ENCODE assay signal across 10 cellular contexts in genomic region chr20:31699801-31700728, GRCh38. TPM values are rescaled to one million over a fixed set of nuclear protein-coding genes. Genes with fewer than 3 reads are reported as not detected.
A peak's percentile ranks its signal among the peaks of the same experiment; 100 is the strongest.
DNase-seq lines count a peak whose midpoint lies in the region; ATAC-seq, FAIRE-seq and TF ChIP-seq lines count a peak whose summit lies in the region.
"Had no signal": no experiment of that assay in that cellular context is flagged by ENCODE, and none has a peak within 500 bp of the region (broad histone marks: within the 10 kb centered on the region; RNA-seq: fewer than 3 reads in every experiment).

No MANE protein-coding gene starts in this region.

- H3K14ac ChIP-seq in IMR-90 (replicated peaks; ENCODE audit: low read depth, low read length): peak overlapping the region; percentile 96

- CTCF ChIA-PET in IMR-90 (lab: Yijun Ruan, JAX): interaction anchor here (1.5 to 1.6 kb wide), 2 partner anchors 23 to 38 kb away, joined by 4 to 6 read pairs; no protein-coding TSS in a partner anchor
- CTCF ChIA-PET in activated CD8-positive, alpha-beta T cell treated with anti-CD3 and anti-CD28 coated beads, Interleukin-2, amount 10 ng/mL, durations not matched to agents 7 days and 5 days (lab: Charles Lee): interaction anchor here (0.6 to 4.5 kb wide), 14 partner anchors 9 to 138 kb away, joined by 3 to 54 read pairs (median 7); partner anchors contain the start of gene BCL2L1

- peak overlapping the region; percentile 96 for H2BK120ac ChIP-seq in IMR-90 (ENCODE audit: low read depth, low read length)

- peaks cover 27% of the 10 kb centered on the region for H3K9me1 ChIP-seq in IMR-90 (ENCODE audit: insufficient read depth, low read length)
- peaks cover 2% of the 10 kb centered on the region for H3K9me1 ChIP-seq in keratinocyte (ENCODE audit: control insufficient read depth, extremely low read depth, insufficient read depth, low read length)

- POLR2A ChIA-PET in IMR-90 (lab: Charles Lee; ENCODE audit: unreplicated experiment): interaction anchor here (0.5 to 0.9 kb wide), 2 partner anchors 12 to 23 kb away, joined by 3 to 22 read pairs; partner anchors contain the start of gene BCL2L1
- POLR2A ChIA-PET in activated CD8-positive, alpha-beta T cell treated with anti-CD3 and anti-CD28 coated beads, Interleukin-2, amount 10 ng/mL, durations not matched to agents 7 days and 5 days (lab: Charles Lee): interaction anchor here (0.7 to 4.9 kb wide), 8 partner anchors 8 to 39 kb away, joined by 3 to 44 read pairs (median 6); partner anchors contain the start of gene BCL2L1

- in situ Hi-C loops in IMR-90 (cut with MboI; ENCODE audit: low sequenced_read_pairs): no loop called here

- peak overlapping the region; percentile 92 for H2AK5ac ChIP-seq in IMR-90 (ENCODE audit: low read depth, low read length)

- no peaks in the 10 kb centered on the region for H3K9me3 ChIP-seq in IMR-90 (ENCODE audit: control insufficient read depth, insufficient read depth, low read length)
- H3K9me3 ChIP-seq in keratinocyte (ENCODE audit: control insufficient read depth, low read depth, low read length): no peaks in the 10 kb centered on the region

- H4K8ac ChIP-seq in IMR-90 (ENCODE audit: low read depth in 2 of 2, low read length in 2 of 2): peak overlapping the region; percentile 91 to 97

- peaks cover 59% of the 10 kb centered on the region for H3K36me3 Mint-ChIP-seq in activated CD8-positive, alpha-beta T cell treated with anti-CD3 and anti-CD28 coated beads, Interleukin-2, amount 10 ng/mL, durations not matched to agents 7 days and 5 days (ENCODE audit: low read depth)
- peaks cover 68% of the 10 kb centered on the region for H3K36me3 Mint-ChIP-seq in stimulated activated memory B cell treated with anti-CD40 and anti-IgM and Interleukin-4, amounts not matched to agents 10 μg/mL and 1 μg/mL and 100 μg/mL, for 72 hours

- peaks cover 34% of the 10 kb centered on the region for H3K4me1 ChIP-seq in IMR-90 (ENCODE audit: control insufficient read depth, insufficient read depth, low read length)
- peaks cover 49% of the 10 kb centered on the region for H3K4me1 ChIP-seq in keratinocyte (ENCODE audit: control insufficient read depth, extremely low read depth, insufficient read depth, low read length)

- H4K20me1 ChIP-seq in IMR-90 (ENCODE audit: insufficient read depth, low read length) (no peaks in the 10 kb centered on the region), keratinocyte (ENCODE audit: control insufficient read depth, extremely low read depth, insufficient read depth, low read length) (no peaks in the 10 kb centered on the region)

- H3K4me3 ChIP-seq in IMR-90 (ENCODE audit: insufficient read depth, low read depth, low read length): no peak overlapping the region
- H3K4me3 ChIP-seq in keratinocyte (ENCODE audit: control insufficient read depth in 2 of 3, extremely low read depth in 1 of 3, insufficient read depth in 2 of 3, low read depth in 1 of 3, low read length in 3 of 3): no peak overlapping the region
- H3K4me3 ChIP-seq: neural progenitor cell had no signal

- no peaks in the 10 kb centered on the region for H3K27me3 Mint-ChIP-seq in activated CD8-positive, alpha-beta T cell treated with anti-CD3 and anti-CD28 coated beads, Interleukin-2, amount 10 ng/mL, durations not matched to agents 7 days and 5 days (ENCODE audit: low read depth)
- no peaks in the 10 kb centered on the region for H3K27me3 Mint-ChIP-seq in stimulated activated memory B cell treated with anti-CD40 and anti-IgM and Interleukin-4, amounts not matched to agents 10 μg/mL and 1 μg/mL and 100 μg/mL, for 72 hours

- H4K91ac ChIP-seq in IMR-90 (ENCODE audit: insufficient read depth, low read depth, low read length): peak overlapping the region; percentile 99

- no peak overlapping the region; the same call in 1 of the 2 replicates for H3K9ac ChIP-seq in IMR-90 (ENCODE audit: low read depth, low read length)
- no peak overlapping the region for H3K9ac ChIP-seq in keratinocyte (ENCODE audit: control insufficient read depth, extremely low read depth, insufficient read depth, low read length)
- H3K9ac ChIP-seq: neural progenitor cell had no signal

- H3K27me3 ChIP-seq in IMR-90 (ENCODE audit: control insufficient read depth, insufficient read depth, low read length) (no peaks in the 10 kb centered on the region), keratinocyte (ENCODE audit: control insufficient read depth, extremely low read depth, insufficient read depth, low read length) (no peaks in the 10 kb centered on the region)
- H3K27me3 ChIP-seq: neural progenitor cell had no signal

- peaks cover 21 to 65% of the 10 kb centered on the region in 2 experiments for H3K79me1 ChIP-seq in IMR-90 (ENCODE audit: low read depth in 1 of 2, low read length in 2 of 2)

- no TSS peak for BruUV-seq in IMR-90 (replicated peaks; lab: Mats Ljungman, UMichigan)

- H3K18ac ChIP-seq in IMR-90 (ENCODE audit: low read depth, low read length): peak overlapping the region; percentile 98

- 100% methylated on average over 3 of the region's 7 CpGs; no CpG with 5 or more reads in 1 of the 2 experiments for WGBS in IMR-90 (ENCODE audit: extremely low coverage in 2 of 2, insufficient read length in 1 of 2), 2 experiments

- H3K23ac ChIP-seq in IMR-90 (ENCODE audit: low read depth, low read length): peak overlapping the region; percentile 96

- H3K9me3 Mint-ChIP-seq in activated CD8-positive, alpha-beta T cell treated with anti-CD3 and anti-CD28 coated beads, Interleukin-2, amount 10 ng/mL, durations not matched to agents 7 days and 5 days (ENCODE audit: insufficient read depth): no peaks in the 10 kb centered on the region
- H3K9me3 Mint-ChIP-seq in stimulated activated memory B cell treated with anti-CD40 and anti-IgM and Interleukin-4, amounts not matched to agents 10 μg/mL and 1 μg/mL and 100 μg/mL, for 72 hours: no peaks in the 10 kb centered on the region
- H3K9me3 Mint-ChIP-seq: neural progenitor cell had no signal

- peak overlapping the region; percentile 74 for H2AK9ac ChIP-seq in IMR-90 (replicated peaks; ENCODE audit: low read depth, low read length, poor library complexity)

- H2BK20ac ChIP-seq in IMR-90 (ENCODE audit: low read depth, low read length): peak overlapping the region; percentile 97

- H3K27ac ChIP-seq in IMR-90 (ENCODE audit: insufficient read depth, low read length) (peak overlapping the region; percentile 97), keratinocyte (ENCODE audit: control insufficient read depth, insufficient read depth, low read length) (peak overlapping the region; percentile 70)
- H3K27ac ChIP-seq: neural progenitor cell had no signal

- H3K56ac ChIP-seq in IMR-90 (ENCODE audit: extremely low read depth, insufficient read depth, low read length): peak overlapping the region; percentile 93

- H2BK5ac ChIP-seq in IMR-90 (ENCODE audit: low read depth, low read length, poor library complexity, severe bottlenecking): peak overlapping the region; percentile 98

- peak overlapping the region; percentile 96 for H4K5ac ChIP-seq in IMR-90 (ENCODE audit: low read depth, low read length)

- no peak for TF ChIP-seq POLR2A in IMR-90 (IDR thresholded peaks at IDR 0.05; ENCODE audit: low read depth, low read length)

- DNase-seq in IMR-90 (no peak), keratinocyte (ENCODE audit: low read depth, low spot score) (no peak), LoVo (ENCODE audit: low spot score) (no peak), RPMI8226 (no peak), SKM-1 treated with dmso at 0.1 percent for 144 hours (lab: John Stamatoyannopoulos, UW; ENCODE audit: unreplicated experiment) (no peak), HuH-7 (ENCODE audit: low spot score) (no peak)
- no peak for DNase-seq in activated CD8-positive, alpha-beta T cell treated with anti-CD3 and anti-CD28 coated beads, Interleukin-2, amount 10 ng/mL, durations not matched to agents 7 days and 5 days
- DNase-seq: NCI-H524 treated with DMSO at 0.1 percent for 48 hours had no signal

- H3K4me3 Mint-ChIP-seq in activated CD8-positive, alpha-beta T cell treated with anti-CD3 and anti-CD28 coated beads, Interleukin-2, amount 10 ng/mL, durations not matched to agents 7 days and 5 days: peak overlapping the region; percentile 27
- H3K4me3 Mint-ChIP-seq in stimulated activated memory B cell treated with anti-CD40 and anti-IgM and Interleukin-4, amounts not matched to agents 10 μg/mL and 1 μg/mL and 100 μg/mL, for 72 hours: no peak overlapping the region
- H3K4me3 Mint-ChIP-seq: neural progenitor cell had no signal

- no peak for FAIRE-seq in keratinocyte (lab: Jason Lieb, UNC)

- H2BK15ac ChIP-seq in IMR-90 (ENCODE audit: low read depth, low read length): peak overlapping the region; percentile 97

- dilution Hi-C loops in IMR-90 (cut with HindIII; ENCODE audit: low sequenced_read_pairs, unreplicated experiment) (no loop called here), keratinocyte (cut with MboI; ENCODE audit: extremely low pct_ligation_motif_present, low sequenced_read_pairs) (no loop called here)

- H3K4me2 ChIP-seq in IMR-90 (ENCODE audit: low read depth, low read length) (no peak overlapping the region), keratinocyte (ENCODE audit: control insufficient read depth, extremely low read depth, insufficient read depth, low read depth, low read length) (peak overlapping the region; percentile 58)
- H3K4me2 ChIP-seq: neural progenitor cell had no signal

- TF ChIP-seq CTCF in IMR-90 (conservative IDR thresholded peaks at IDR 0.05; ENCODE audit: low read depth, low read length) (no peak), keratinocyte (optimal IDR thresholded peaks at IDR 0.05 in 1 of 3, IDR thresholded peaks at IDR 0.05 in 1 of 3, conservative IDR thresholded peaks at IDR 0.05 in 1 of 3; ENCODE audit: extremely low read depth in 1 of 3, insufficient read depth in 2 of 3, low read length in 3 of 3) (no peak)

- peaks cover 87% of the 10 kb centered on the region for H3K79me2 ChIP-seq in keratinocyte (ENCODE audit: control insufficient read depth, insufficient read depth, low read length)

- ATAC-seq in IMR-90 (ENCODE audit: low read depth): no peak
- no peak for ATAC-seq in activated CD8-positive, alpha-beta T cell treated with anti-CD3 and anti-CD28 coated beads, Interleukin-2, amount 10 ng/mL, durations not matched to agents 7 days and 5 days
- ATAC-seq in stimulated activated memory B cell treated with anti-CD40 and anti-IgM and Interleukin-4, amounts not matched to agents 10 μg/mL and 1 μg/mL and 100 μg/mL, for 72 hours: no peak

- H3K4ac ChIP-seq in IMR-90 (ENCODE audit: low read depth, low read length): peak overlapping the region; percentile 97

- TF ChIP-seq RAD21 in IMR-90 (IDR thresholded peaks at IDR 0.05; ENCODE audit: low read length): no peak

- H3K27ac Mint-ChIP-seq in activated CD8-positive, alpha-beta T cell treated with anti-CD3 and anti-CD28 coated beads, Interleukin-2, amount 10 ng/mL, durations not matched to agents 7 days and 5 days: peak overlapping the region; percentile 84
- H3K27ac Mint-ChIP-seq in stimulated activated memory B cell treated with anti-CD40 and anti-IgM and Interleukin-4, amounts not matched to agents 10 μg/mL and 1 μg/mL and 100 μg/mL, for 72 hours: peak overlapping the region; percentile 75
- H3K27ac Mint-ChIP-seq: neural progenitor cell had no signal

- peaks cover 55% of the 10 kb centered on the region for H3K4me1 Mint-ChIP-seq in activated CD8-positive, alpha-beta T cell treated with anti-CD3 and anti-CD28 coated beads, Interleukin-2, amount 10 ng/mL, durations not matched to agents 7 days and 5 days (ENCODE audit: low read depth)
- H3K4me1 Mint-ChIP-seq in stimulated activated memory B cell treated with anti-CD40 and anti-IgM and Interleukin-4, amounts not matched to agents 10 μg/mL and 1 μg/mL and 100 μg/mL, for 72 hours: peaks cover 62% of the 10 kb centered on the region

- intact Hi-C loops in IMR-90 (cut with micrococcal nuclease): no loop called here

- no peak overlapping the region for H2AFZ ChIP-seq in IMR-90 (replicated peaks; ENCODE audit: low read length, poor library complexity)
- no peak overlapping the region for H2AFZ ChIP-seq in keratinocyte (ENCODE audit: control insufficient read depth, low read length)
- H2AFZ ChIP-seq: neural progenitor cell had no signal

- H3K36me3 ChIP-seq in IMR-90 (ENCODE audit: control insufficient read depth, insufficient read depth, low read length) (peaks cover 3% of the 10 kb centered on the region), keratinocyte (ENCODE audit: control insufficient read depth in 2 of 2, extremely low read depth in 1 of 2, insufficient read depth in 2 of 2, low read length in 2 of 2) (peaks cover 12 to 52% of the 10 kb centered on the region in 2 experiments)
- H3K36me3 ChIP-seq: neural progenitor cell had no signal

RNA-seq across cellular contexts. Expression of gene BCL2L1, which starts 22.6 kb away (rescaled TPM):
- 41.9 and 45.5 TPM in 2 replicates for total RNA-seq in IMR-90 (2012; rRNA removed)
- polyA plus RNA-seq in IMR-90 (2012; rRNA removed): 40.2 and 41.9 TPM in 2 replicates
- 44.9 and 47.2 TPM in 2 replicates for polyA plus RNA-seq in IMR-90 (2012; cell fraction: cytosol; rRNA removed)
- 22.6 and 23.8 TPM in 2 replicates for polyA plus RNA-seq in IMR-90 (2012; cell fraction: nucleus; rRNA removed; ENCODE audit: low replicate concordance)
- total RNA-seq in activated CD8-positive, alpha-beta T cell treated with anti-CD3 and anti-CD28 coated beads, Interleukin-2, amount 10 ng/mL, durations not matched to agents 7 days and 5 days: 10 to 100 TPM; 71.4 to 73.0 TPM
- polyA plus RNA-seq in keratinocyte: 90.0 to 142 TPM (median 109 TPM) in 3 replicates
- 197 TPM for polyA plus RNA-seq in keratinocyte (2011; ENCODE audit: low read depth)
- 118 and 127 TPM in 2 replicates for polyA plus RNA-seq in keratinocyte (2011; cell fraction: cytosol; rRNA removed)
- 135 and 145 TPM in 2 replicates for polyA plus RNA-seq in keratinocyte (2011; cell fraction: nucleus; rRNA removed)
- 123 and 151 TPM in 2 replicates for polyA plus RNA-seq in keratinocyte (2012; ENCODE audit: low replicate concordance)
- polyA minus RNA-seq in keratinocyte: 66.2 to 107 TPM (median 79.9 TPM) in 3 replicates
- 90.0 TPM for polyA minus RNA-seq in keratinocyte (2011; cell fraction: cytosol; rRNA and poly(A)+ RNA removed)
- 68.3 and 89.0 TPM in 2 replicates for polyA minus RNA-seq in keratinocyte (2011; cell fraction: nucleus; rRNA and poly(A)+ RNA removed)

RNA-seq across cellular contexts. Expression of gene TPX2, which starts 39.0 kb away (rescaled TPM):
- 72.2 and 82.2 TPM in 2 replicates for total RNA-seq in IMR-90 (2012; rRNA removed)
- polyA plus RNA-seq in IMR-90 (2012; rRNA removed) (27.6 and 28.5 TPM in 2 replicates), keratinocyte (7.1 to 32.5 TPM (median 31.5 TPM) in 3 replicates)
- 4.8 and 19.2 TPM in 2 replicates for polyA plus RNA-seq in IMR-90 (2012; cell fraction: cytosol; rRNA removed)
- 3.2 and 12.0 TPM in 2 replicates for polyA plus RNA-seq in IMR-90 (2012; cell fraction: nucleus; rRNA removed; ENCODE audit: low replicate concordance)
- 100 to 1,000 TPM; 172 to 174 TPM for total RNA-seq in activated CD8-positive, alpha-beta T cell treated with anti-CD3 and anti-CD28 coated beads, Interleukin-2, amount 10 ng/mL, durations not matched to agents 7 days and 5 days
- polyA plus RNA-seq in keratinocyte (2011; ENCODE audit: low read depth): 1.6 TPM
- polyA plus RNA-seq in keratinocyte (2011; cell fraction: cytosol; rRNA removed): 10.2 and 15.7 TPM in 2 replicates
- 12.1 and 13.8 TPM in 2 replicates for polyA plus RNA-seq in keratinocyte (2011; cell fraction: nucleus; rRNA removed)
- polyA plus RNA-seq in keratinocyte (2012; ENCODE audit: low replicate concordance): 1.7 and 36.0 TPM in 2 replicates
- polyA minus RNA-seq in keratinocyte: 6.0 to 27.2 TPM (median 17.3 TPM) in 3 replicates
- polyA minus RNA-seq in keratinocyte (2011; cell fraction: cytosol; rRNA and poly(A)+ RNA removed): 8.2 TPM
- polyA minus RNA-seq in keratinocyte (2011; cell fraction: nucleus; rRNA and poly(A)+ RNA removed): 5.5 and 10.5 TPM in 2 replicates
